ENCODE assay signal across 7 cellular contexts in genomic region chr4:147954850-147955249, GRCh38.
"Had no signal": no experiment of that assay in that cellular context is flagged by ENCODE, and none has a peak within 500 bp of the region (broad histone marks: within the 10 kb centered on the region; RNA-seq: fewer than 3 reads in every experiment).

No MANE protein-coding gene starts in this region.

- H3K4me3 ChIP-seq: GM23338 had no signal

- H2AFZ ChIP-seq: GM23338 had no signal

- DNase-seq: H9, HCEC 1CT, KBM-7 had no signal

- FAIRE-seq: H1, H54, HTR-8/SVneo had no signal

- ATAC-seq: GM23338 had no signal
